ENCODE assay signal across 2 cellular contexts in the genomic region with DNA sequence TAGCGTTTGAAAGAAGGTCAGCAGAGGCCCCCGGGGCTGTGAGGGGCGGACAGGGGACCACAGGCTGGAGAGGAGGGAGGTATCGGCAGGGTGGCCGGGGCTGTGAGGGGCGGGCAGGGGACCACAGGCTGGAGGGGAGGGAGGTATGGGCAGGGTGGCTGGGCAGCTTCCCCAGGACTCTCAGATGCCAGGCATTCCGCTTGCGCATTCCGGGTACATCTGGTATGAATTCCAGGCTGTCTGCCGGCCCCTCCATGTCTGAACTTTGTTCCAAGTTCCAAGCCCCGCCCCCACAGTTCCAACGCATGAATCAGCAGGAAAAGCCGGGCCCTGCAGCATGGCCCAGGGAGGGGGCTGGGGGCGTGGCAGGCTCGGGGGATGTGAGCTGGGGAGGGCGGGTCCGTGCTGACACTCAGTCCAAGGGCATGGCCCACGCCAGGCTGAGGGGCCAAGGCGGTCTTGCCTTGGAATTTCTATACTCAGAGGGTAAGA.
TF ChIP-seq lines count a peak whose summit lies in the region.

No MANE protein-coding gene starts in this region.

TF ChIP-seq in IMR-90, 13 proteins besides CTCF, POLR2A, EP300 and RAD21:
- TF ChIP-seq BHLHE40 (IDR thresholded peaks at IDR 0.05; ENCODE audit: low read depth, low read length) (no peak), NFE2L2 (IDR thresholded peaks at IDR 0.05; ENCODE audit: low read depth, low read length) (peak; percentile 90), MXI1 (IDR thresholded peaks at IDR 0.05; ENCODE audit: borderline replicate concordance, low read depth, low read length) (peak; percentile 99), SMC3 (IDR thresholded peaks at IDR 0.05; ENCODE audit: low read depth, low read length) (no peak), CHD1 (IDR thresholded peaks at IDR 0.05; ENCODE audit: low read depth, low read length) (no peak), MAZ (IDR thresholded peaks at IDR 0.05; ENCODE audit: borderline replicate concordance, low read depth, low read length) (peak; percentile 82; the same call in 1 of the 2 replicates), RCOR1 (IDR thresholded peaks at IDR 0.05; ENCODE audit: insufficient replicate concordance, low read length) (peak; percentile 12), FOS (IDR thresholded peaks at IDR 0.05; ENCODE audit: low read depth, low read length) (no peak), MAFK (IDR thresholded peaks at IDR 0.05; ENCODE audit: low read depth, low read length) (peak; percentile 53; the same call in 1 of the 2 replicates), RFX5 (IDR thresholded peaks at IDR 0.05; ENCODE audit: low read depth, low read length) (no peak), CEBPB (IDR thresholded peaks at IDR 0.05; ENCODE audit: low read depth, low read length) (no peak)
- TF ChIP-seq, protein P1, sequence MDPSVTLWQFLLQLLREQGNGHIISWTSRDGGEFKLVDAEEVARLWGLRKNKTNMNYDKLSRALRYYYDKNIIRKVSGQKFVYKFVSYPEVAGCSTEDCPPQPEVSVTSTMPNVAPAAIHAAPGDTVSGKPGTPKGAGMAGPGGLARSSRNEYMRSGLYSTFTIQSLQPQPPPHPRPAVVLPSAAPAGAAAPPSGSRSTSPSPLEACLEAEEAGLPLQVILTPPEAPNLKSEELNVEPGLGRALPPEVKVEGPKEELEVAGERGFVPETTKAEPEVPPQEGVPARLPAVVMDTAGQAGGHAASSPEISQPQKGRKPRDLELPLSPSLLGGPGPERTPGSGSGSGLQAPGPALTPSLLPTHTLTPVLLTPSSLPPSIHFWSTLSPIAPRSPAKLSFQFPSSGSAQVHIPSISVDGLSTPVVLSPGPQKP (IDR thresholded peaks at IDR 0.05; ENCODE audit: borderline replicate concordance, low read depth, low read length), result no peak
- TF ChIP-seq, protein P2, sequence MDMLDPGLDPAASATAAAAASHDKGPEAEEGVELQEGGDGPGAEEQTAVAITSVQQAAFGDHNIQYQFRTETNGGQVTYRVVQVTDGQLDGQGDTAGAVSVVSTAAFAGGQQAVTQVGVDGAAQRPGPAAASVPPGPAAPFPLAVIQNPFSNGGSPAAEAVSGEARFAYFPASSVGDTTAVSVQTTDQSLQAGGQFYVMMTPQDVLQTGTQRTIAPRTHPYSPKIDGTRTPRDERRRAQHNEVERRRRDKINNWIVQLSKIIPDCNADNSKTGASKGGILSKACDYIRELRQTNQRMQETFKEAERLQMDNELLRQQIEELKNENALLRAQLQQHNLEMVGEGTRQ (IDR thresholded peaks at IDR 0.05; ENCODE audit: low read depth, low read length), result no peak

TF ChIP-seq in WTC11, 78 proteins besides CTCF, POLR2A, EP300 and RAD21:
- TF ChIP-seq, protein P3, sequence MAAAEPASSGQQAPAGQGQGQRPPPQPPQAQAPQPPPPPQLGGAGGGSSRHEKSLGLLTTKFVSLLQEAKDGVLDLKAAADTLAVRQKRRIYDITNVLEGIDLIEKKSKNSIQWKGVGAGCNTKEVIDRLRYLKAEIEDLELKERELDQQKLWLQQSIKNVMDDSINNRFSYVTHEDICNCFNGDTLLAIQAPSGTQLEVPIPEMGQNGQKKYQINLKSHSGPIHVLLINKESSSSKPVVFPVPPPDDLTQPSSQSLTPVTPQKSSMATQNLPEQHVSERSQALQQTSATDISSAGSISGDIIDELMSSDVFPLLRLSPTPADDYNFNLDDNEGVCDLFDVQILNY (CRISPR knock-in tag; IDR thresholded peaks at IDR 0.05), result no peak
- TF ChIP-seq ZNF121 (CRISPR knock-in tag; IDR thresholded peaks at IDR 0.05), result peak; percentile 98
- TF ChIP-seq, protein P4, sequence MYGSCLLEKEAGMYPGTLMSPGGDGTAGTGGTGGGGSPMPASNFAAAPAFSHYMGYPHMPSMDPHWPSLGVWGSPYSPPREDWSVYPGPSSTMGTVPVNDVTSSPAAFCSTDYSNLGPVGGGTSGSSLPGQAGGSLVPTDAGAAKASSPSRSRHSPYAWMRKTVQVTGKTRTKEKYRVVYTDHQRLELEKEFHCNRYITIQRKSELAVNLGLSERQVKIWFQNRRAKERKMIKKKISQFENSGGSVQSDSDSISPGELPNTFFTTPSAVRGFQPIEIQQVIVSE (CRISPR knock-in tag; IDR thresholded peaks at IDR 0.05; ENCODE audit: borderline replicate concordance), result no peak
- peak; percentile 56 for TF ChIP-seq GABPB1 (CRISPR knock-in tag; IDR thresholded peaks at IDR 0.05)
- TF ChIP-seq FOXK1 (CRISPR knock-in tag; IDR thresholded peaks at IDR 0.05), result 0 out of 2 replicates have a peak, but pooled peaks have one; percentile 31
- TF ChIP-seq TEAD4 (CRISPR knock-in tag; IDR thresholded peaks at IDR 0.05), result no peak
- TF ChIP-seq ZBTB21 (CRISPR knock-in tag; IDR thresholded peaks at IDR 0.05; ENCODE audit: borderline replicate concordance), result no peak
- peak; percentile 93 for TF ChIP-seq NFE2L1 (CRISPR knock-in tag; IDR thresholded peaks at IDR 0.05)
- TF ChIP-seq SP1 (CRISPR knock-in tag; conservative IDR thresholded peaks at IDR 0.05), result peak; percentile 41
- TF ChIP-seq, protein P5, sequence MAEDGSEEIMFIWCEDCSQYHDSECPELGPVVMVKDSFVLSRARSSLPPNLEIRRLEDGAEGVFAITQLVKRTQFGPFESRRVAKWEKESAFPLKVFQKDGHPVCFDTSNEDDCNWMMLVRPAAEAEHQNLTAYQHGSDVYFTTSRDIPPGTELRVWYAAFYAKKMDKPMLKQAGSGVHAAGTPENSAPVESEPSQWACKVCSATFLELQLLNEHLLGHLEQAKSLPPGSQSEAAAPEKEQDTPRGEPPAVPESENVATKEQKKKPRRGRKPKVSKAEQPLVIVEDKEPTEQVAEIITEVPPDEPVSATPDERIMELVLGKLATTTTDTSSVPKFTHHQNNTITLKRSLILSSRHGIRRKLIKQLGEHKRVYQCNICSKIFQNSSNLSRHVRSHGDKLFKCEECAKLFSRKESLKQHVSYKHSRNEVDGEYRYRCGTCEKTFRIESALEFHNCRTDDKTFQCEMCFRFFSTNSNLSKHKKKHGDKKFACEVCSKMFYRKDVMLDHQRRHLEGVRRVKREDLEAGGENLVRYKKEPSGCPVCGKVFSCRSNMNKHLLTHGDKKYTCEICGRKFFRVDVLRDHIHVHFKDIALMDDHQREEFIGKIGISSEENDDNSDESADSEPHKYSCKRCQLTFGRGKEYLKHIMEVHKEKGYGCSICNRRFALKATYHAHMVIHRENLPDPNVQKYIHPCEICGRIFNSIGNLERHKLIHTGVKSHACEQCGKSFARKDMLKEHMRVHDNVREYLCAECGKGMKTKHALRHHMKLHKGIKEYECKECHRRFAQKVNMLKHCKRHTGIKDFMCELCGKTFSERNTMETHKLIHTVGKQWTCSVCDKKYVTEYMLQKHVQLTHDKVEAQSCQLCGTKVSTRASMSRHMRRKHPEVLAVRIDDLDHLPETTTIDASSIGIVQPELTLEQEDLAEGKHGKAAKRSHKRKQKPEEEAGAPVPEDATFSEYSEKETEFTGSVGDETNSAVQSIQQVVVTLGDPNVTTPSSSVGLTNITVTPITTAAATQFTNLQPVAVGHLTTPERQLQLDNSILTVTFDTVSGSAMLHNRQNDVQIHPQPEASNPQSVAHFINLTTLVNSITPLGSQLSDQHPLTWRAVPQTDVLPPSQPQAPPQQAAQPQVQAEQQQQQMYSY (CRISPR knock-in tag; IDR thresholded peaks at IDR 0.05), result peak; percentile 32; the same call in 1 of the 2 replicates
- TF ChIP-seq, protein P6, sequence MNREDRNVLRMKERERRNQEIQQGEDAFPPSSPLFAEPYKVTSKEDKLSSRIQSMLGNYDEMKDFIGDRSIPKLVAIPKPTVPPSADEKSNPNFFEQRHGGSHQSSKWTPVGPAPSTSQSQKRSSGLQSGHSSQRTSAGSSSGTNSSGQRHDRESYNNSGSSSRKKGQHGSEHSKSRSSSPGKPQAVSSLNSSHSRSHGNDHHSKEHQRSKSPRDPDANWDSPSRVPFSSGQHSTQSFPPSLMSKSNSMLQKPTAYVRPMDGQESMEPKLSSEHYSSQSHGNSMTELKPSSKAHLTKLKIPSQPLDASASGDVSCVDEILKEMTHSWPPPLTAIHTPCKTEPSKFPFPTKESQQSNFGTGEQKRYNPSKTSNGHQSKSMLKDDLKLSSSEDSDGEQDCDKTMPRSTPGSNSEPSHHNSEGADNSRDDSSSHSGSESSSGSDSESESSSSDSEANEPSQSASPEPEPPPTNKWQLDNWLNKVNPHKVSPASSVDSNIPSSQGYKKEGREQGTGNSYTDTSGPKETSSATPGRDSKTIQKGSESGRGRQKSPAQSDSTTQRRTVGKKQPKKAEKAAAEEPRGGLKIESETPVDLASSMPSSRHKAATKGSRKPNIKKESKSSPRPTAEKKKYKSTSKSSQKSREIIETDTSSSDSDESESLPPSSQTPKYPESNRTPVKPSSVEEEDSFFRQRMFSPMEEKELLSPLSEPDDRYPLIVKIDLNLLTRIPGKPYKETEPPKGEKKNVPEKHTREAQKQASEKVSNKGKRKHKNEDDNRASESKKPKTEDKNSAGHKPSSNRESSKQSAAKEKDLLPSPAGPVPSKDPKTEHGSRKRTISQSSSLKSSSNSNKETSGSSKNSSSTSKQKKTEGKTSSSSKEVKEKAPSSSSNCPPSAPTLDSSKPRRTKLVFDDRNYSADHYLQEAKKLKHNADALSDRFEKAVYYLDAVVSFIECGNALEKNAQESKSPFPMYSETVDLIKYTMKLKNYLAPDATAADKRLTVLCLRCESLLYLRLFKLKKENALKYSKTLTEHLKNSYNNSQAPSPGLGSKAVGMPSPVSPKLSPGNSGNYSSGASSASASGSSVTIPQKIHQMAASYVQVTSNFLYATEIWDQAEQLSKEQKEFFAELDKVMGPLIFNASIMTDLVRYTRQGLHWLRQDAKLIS (CRISPR knock-in tag; IDR thresholded peaks at IDR 0.05; ENCODE audit: borderline replicate concordance), result no peak
